In genomic region chr2:134217924-134218323, GRCh38 we compare ENCODE assay signal across 9 cellular contexts. TPM values are rescaled to one million over a fixed set of nuclear protein-coding genes. Genes with fewer than 3 reads are reported as not detected.
A peak's percentile ranks its signal among the peaks of the same experiment; 100 is the strongest.
DNase-seq lines count a peak whose midpoint lies in the region; ATAC-seq and TF ChIP-seq lines count a peak whose summit lies in the region.
"Had no signal": no experiment of that assay in that cellular context is flagged by ENCODE, and none has a peak within 500 bp of the region (broad histone marks: within the 10 kb centered on the region; RNA-seq: fewer than 3 reads in every experiment).

No MANE protein-coding gene starts in this region.

- ATAC-seq in GM19025 (IDR thresholded peaks at IDR 0.05; ENCODE audit: low read depth, unreplicated experiment): peak; percentile 58
- peak; percentile 66 for ATAC-seq in HG03097 (IDR thresholded peaks at IDR 0.05; ENCODE audit: low FRiP score, unreplicated experiment)
- peak; percentile 94 to 95 for ATAC-seq in activated T-cell treated with anti-CD3 and anti-CD28 coated beads, Interleukin-2, amount 50 U/mL, for 72 hours (replicated peaks in 1 of 2)

- H3K4me3 ChIP-seq in AG09309 (ENCODE audit: control insufficient read depth, low read depth, low read length): no peak overlapping the region
- H3K4me3 ChIP-seq: ascending aorta had no signal

- peak overlapping the region; percentile 52 for H3K27ac Mint-ChIP-seq in activated T-cell treated with anti-CD3 and anti-CD28 coated beads, Interleukin-2, amount 50 U/mL, for 72 hours
- H3K27ac Mint-ChIP-seq in mesothelial cell of epicardium: no peak overlapping the region

- TF ChIP-seq CTCF in AG09309 (IDR thresholded peaks at IDR 0.05; ENCODE audit: control insufficient read depth, insufficient read depth, low read depth, low read length, missing control alignments) (no peak), mesothelial cell of epicardium (IDR thresholded peaks at IDR 0.05; ENCODE audit: unreplicated experiment) (no peak)

- peaks cover 49% of the 10 kb centered on the region for H3K4me1 Mint-ChIP-seq in activated T-cell treated with anti-CD3 and anti-CD28 coated beads, Interleukin-2, amount 50 U/mL, for 72 hours (ENCODE audit: low read depth)
- H3K4me1 Mint-ChIP-seq in mesothelial cell of epicardium: peaks cover 27% of the 10 kb centered on the region

- peak overlapping the region; percentile 70 to 72 for H3K4me3 Mint-ChIP-seq in activated T-cell treated with anti-CD3 and anti-CD28 coated beads, Interleukin-2, amount 50 U/mL, for 72 hours
- no peak overlapping the region for H3K4me3 Mint-ChIP-seq in mesothelial cell of epicardium

- no peaks in the 10 kb centered on the region for H3K27me3 Mint-ChIP-seq in activated T-cell treated with anti-CD3 and anti-CD28 coated beads, Interleukin-2, amount 50 U/mL, for 72 hours (ENCODE audit: low read depth)
- no peaks in the 10 kb centered on the region for H3K27me3 Mint-ChIP-seq in mesothelial cell of epicardium (ENCODE audit: low read depth)

- peaks cover 0 to 3% of the 10 kb centered on the region in 2 donors for H3K36me3 Mint-ChIP-seq in activated T-cell treated with anti-CD3 and anti-CD28 coated beads, Interleukin-2, amount 50 U/mL, for 72 hours (ENCODE audit: insufficient read depth in 2 of 2)
- peaks cover 8% of the 10 kb centered on the region for H3K36me3 Mint-ChIP-seq in mesothelial cell of epicardium

- peak; percentile 13 for DNase-seq in AG09309 (ENCODE audit: low read depth)
- DNase-seq in activated T-cell treated with anti-CD3 and anti-CD28 coated beads, Interleukin-2, amount 50 U/mL, for 72 hours: peak; percentile 41 to 54
- DNase-seq in NCI-H1930 (lab: John Stamatoyannopoulos, UW): no peak
- no peak for DNase-seq in cerebellar nuclear complex (lab: John Stamatoyannopoulos, UW)
- DNase-seq in NCI-H446 treated with DMSO at 0.1 percent for 48 hours (lab: John Stamatoyannopoulos, UW): no peak
- DNase-seq in mesothelial cell of epicardium (ENCODE audit: low spot score in 2 of 2, unreplicated experiment in 2 of 2): no peak

- peaks cover 0 to 5% of the 10 kb centered on the region in 2 donors for H3K9me3 Mint-ChIP-seq in activated T-cell treated with anti-CD3 and anti-CD28 coated beads, Interleukin-2, amount 50 U/mL, for 72 hours
- H3K9me3 Mint-ChIP-seq in mesothelial cell of epicardium: peaks cover 10% of the 10 kb centered on the region

RNA-seq across cellular contexts. Expression of gene MGAT5, which starts 35.9 kb away (rescaled TPM):
- 10 to 100 TPM; 10.9 to 16.2 TPM for total RNA-seq in activated T-cell treated with anti-CD3 and anti-CD28 coated beads, Interleukin-2, amount 50 U/mL, for 72 hours
- 38.2 to 42.9 TPM (median 41.1 TPM) in 3 replicates for total RNA-seq in mesothelial cell of epicardium

Comparison
In these comparisons a context has a peak if more than half of its experiments do, and no peak if none do; other contexts are left out.
1. DNase-seq: peak in AG09309 (single experiment) and activated T-cell treated with anti-CD3 and anti-CD28 coated beads, Interleukin-2, amount 50 U/mL, for 72 hours (2 of 2); none in NCI-H1930 (0 of 2), cerebellar nuclear complex (0 of 2), NCI-H446 treated with DMSO at 0.1 percent for 48 hours (single experiment) and mesothelial cell of epicardium (0 of 2).
2. Peak in every context shown above with its lines, with median percentiles within 50 percentile points of each other: ATAC-seq.